In the genomic region with DNA sequence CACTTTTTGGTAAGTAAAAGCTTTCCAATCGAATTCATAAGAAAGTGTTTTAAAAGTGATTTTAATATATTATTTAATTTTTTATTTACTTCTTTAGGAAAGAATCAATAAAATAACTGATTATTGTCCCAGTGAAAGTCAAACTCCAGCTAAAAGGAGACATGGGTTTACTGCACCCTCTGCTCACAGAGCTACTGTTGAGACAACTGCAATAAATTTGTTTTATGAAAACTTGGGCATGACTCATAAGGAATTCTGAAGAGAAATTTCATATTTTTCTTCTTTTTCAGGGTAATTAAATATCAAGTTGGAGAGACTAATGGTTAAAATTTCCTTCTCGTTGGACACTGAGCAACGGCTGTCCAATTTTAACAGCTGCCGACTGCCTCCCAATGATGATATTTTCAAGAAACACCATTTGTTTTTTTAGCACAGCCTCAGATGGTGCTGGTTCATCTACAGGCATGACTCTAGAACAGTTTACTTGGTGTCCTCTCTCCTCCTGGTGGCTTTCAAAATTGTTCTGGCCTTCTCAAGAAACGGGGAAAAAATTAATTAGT, we compare ENCODE assay signal across 17 cellular contexts.
DNase-seq lines count a peak whose midpoint lies in the region; TF ChIP-seq lines count a peak whose summit lies in the region.
"Had no signal": no experiment of that assay in that cellular context is flagged by ENCODE, and none has a peak within 500 bp of the region (broad histone marks: within the 10 kb centered on the region; RNA-seq: fewer than 3 reads in every experiment).

No MANE protein-coding gene starts in this region.

- no peaks in the 10 kb centered on the region for H3K9me3 Mint-ChIP-seq in osteocyte (ENCODE audit: unreplicated experiment)

- H2AFZ ChIP-seq in GM23248, result peak overlapping the region; percentile 52; the same call in 1 of the 2 replicates

- H3K9ac ChIP-seq in GM23248 (no peak overlapping the region), adipocyte (ENCODE audit: low read length) (no peak overlapping the region)
- H3K9ac ChIP-seq: BLaER1 treated with 17β-estradiol and CSF1 and Interleukin-3, amounts not matched to agents 10 nM and 100 nM had no signal

- DNase-seq in GM23248 (peak; percentile 11), adipocyte (ENCODE audit: low read depth) (peak; percentile 6), fibroblast of peridontal ligament (ENCODE audit: extremely low read depth) (peak; percentile 43), osteocyte (ENCODE audit: extremely low spot score, unreplicated experiment) (no peak), AML-193 (lab: John Stamatoyannopoulos, UW) (no peak), D341Med (ENCODE audit: low spot score) (no peak), AG20443 (ENCODE audit: low spot score) (no peak), hypothalamus (lab: John Stamatoyannopoulos, UW) (no peak)
- DNase-seq: ACHN; NCI-H1048; NCI-H146; NCI-H524 treated with DMSO at 0.1 percent for 48 hours; NK-92 treated with Interleukin-12 subunit alpha and Interleukin-12 subunit beta, amount 100 ng/mL, for 24 hours had no signal

- peaks cover 14% of the 10 kb centered on the region for H3K4me1 ChIP-seq in GM23248 (ENCODE audit: insufficient read depth)
- H3K4me1 ChIP-seq in adipocyte (ENCODE audit: control insufficient read depth, insufficient read depth, low read length), result peaks cover 11% of the 10 kb centered on the region

- H3K9me3 ChIP-seq in GM23248 (ENCODE audit: low read depth) (no peaks in the 10 kb centered on the region), adipocyte (ENCODE audit: control insufficient read depth, low read length) (no peaks in the 10 kb centered on the region)
- H3K9me3 ChIP-seq: BLaER1 treated with 17β-estradiol and CSF1 and Interleukin-3, amounts not matched to agents 10 nM and 100 nM; SJSA1 had no signal

- H3K27me3 Mint-ChIP-seq in osteocyte (ENCODE audit: unreplicated experiment), result no peaks in the 10 kb centered on the region

- no peaks in the 10 kb centered on the region for H3K36me3 Mint-ChIP-seq in osteocyte (ENCODE audit: unreplicated experiment)

- H3K9me2 ChIP-seq in GM23248 (ENCODE audit: insufficient read depth), result no peaks in the 10 kb centered on the region

- H4K20me1 ChIP-seq in GM23248 (ENCODE audit: insufficient read depth), result no peaks in the 10 kb centered on the region
- H4K20me1 ChIP-seq: BLaER1 treated with 17β-estradiol and CSF1 and Interleukin-3, amounts not matched to agents 10 nM and 100 nM had no signal

- H3K27ac ChIP-seq in GM23248, result no peak overlapping the region
- H3K27ac ChIP-seq: BLaER1 treated with 17β-estradiol and CSF1 and Interleukin-3, amounts not matched to agents 10 nM and 100 nM; HL-60; SJSA1 had no signal

- peak overlapping the region; percentile 83 for H3K27ac Mint-ChIP-seq in osteocyte (ENCODE audit: unreplicated experiment)

- TF ChIP-seq CTCF in osteocyte (IDR thresholded peaks at IDR 0.05), result peak; percentile 28

- H3K36me3 ChIP-seq in GM23248 (ENCODE audit: low read depth), result no peaks in the 10 kb centered on the region
- H3K36me3 ChIP-seq in adipocyte (ENCODE audit: control insufficient read depth, insufficient read depth, low read length, severe bottlenecking), result no peaks in the 10 kb centered on the region
- H3K36me3 ChIP-seq: BLaER1 treated with 17β-estradiol and CSF1 and Interleukin-3, amounts not matched to agents 10 nM and 100 nM; SJSA1 had no signal

- no peak overlapping the region for H3K4me2 ChIP-seq in GM23248 (ENCODE audit: unreplicated experiment)
- H3K4me2 ChIP-seq: BLaER1 treated with 17β-estradiol and CSF1 and Interleukin-3, amounts not matched to agents 10 nM and 100 nM had no signal

- no peaks in the 10 kb centered on the region for H3K79me2 ChIP-seq in GM23248 (ENCODE audit: insufficient read depth)

- 30 to 38% methylated on average over 5 of the region's 5 CpGs for WGBS in GM23248 (ENCODE audit: low coverage in 1 of 2, low lambda C conversion rate in 2 of 2, missing lambda C conversion rate in 2 of 2), 2 experiments

- H3K4me3 ChIP-seq in GM23248, result no peak overlapping the region
- H3K4me3 ChIP-seq in adipocyte (ENCODE audit: low read length), result no peak overlapping the region
- H3K4me3 ChIP-seq: BLaER1 treated with 17β-estradiol and CSF1 and Interleukin-3, amounts not matched to agents 10 nM and 100 nM; K562; SJSA1 had no signal

- no peak overlapping the region for H3K4me3 Mint-ChIP-seq in osteocyte (ENCODE audit: unreplicated experiment)

- in situ Hi-C loops in GM23248 (cut with MboI), result no loop called here

- peaks cover 10% of the 10 kb centered on the region; the same call in 1 of the 2 replicates for H3F3A ChIP-seq in GM23248 (ENCODE audit: insufficient read depth)

- no peaks in the 10 kb centered on the region for H3K27me3 ChIP-seq in GM23248 (replicated peaks; ENCODE audit: insufficient read depth)
- no peaks in the 10 kb centered on the region for H3K27me3 ChIP-seq in adipocyte (replicated peaks; ENCODE audit: control insufficient read depth, insufficient read depth, low read length)
- H3K27me3 ChIP-seq: BLaER1 treated with 17β-estradiol and CSF1 and Interleukin-3, amounts not matched to agents 10 nM and 100 nM; SJSA1 had no signal

- H3K4me1 Mint-ChIP-seq in osteocyte (ENCODE audit: unreplicated experiment), result peaks cover 37% of the 10 kb centered on the region

Comparison
In these comparisons a context has a peak if more than half of its experiments do, and no peak if none do; other contexts are left out.
1. DNase-seq: peak in GM23248 (single experiment), adipocyte (single experiment) and fibroblast of peridontal ligament (single experiment); none in osteocyte (single experiment), AML-193 (0 of 2), D341Med (single experiment), AG20443 (single experiment) and hypothalamus (0 of 51).